Comparison of ENCODE assay signal across 29 cellular contexts in genomic region chr3:78066287-78066686, GRCh38.
DNase-seq lines count a peak whose midpoint lies in the region; ATAC-seq, FAIRE-seq and TF ChIP-seq lines count a peak whose summit lies in the region.
"Had no signal": no experiment of that assay in that cellular context is flagged by ENCODE, and none has a peak within 500 bp of the region (broad histone marks: within the 10 kb centered on the region; RNA-seq: fewer than 3 reads in every experiment).

No MANE protein-coding gene starts in this region.

- H3K18ac ChIP-seq in H1 (ENCODE audit: extremely low read depth, low read length), result no peak overlapping the region

- DNase-seq in HepG2 (ENCODE audit: low spot score), result no peak
- no peak for DNase-seq in right lobe of liver
- no peak for DNase-seq in H1 (ENCODE audit: low read depth in 1 of 2, low spot score in 2 of 2)
- no peak for DNase-seq in esophagus muscularis mucosa (ENCODE audit: extremely low spot score)
- DNase-seq in NCI-H2029 (lab: John Stamatoyannopoulos, UW), result no peak
- no peak for DNase-seq in effector CD8-positive, alpha-beta T cell (lab: John Stamatoyannopoulos, UW)
- DNase-seq: activated CD8-positive, alpha-beta T cell treated with anti-CD3 and anti-CD28 coated beads for 36 hours; CD8-positive, alpha-beta memory T cell; effector memory CD4-positive, alpha-beta T cell; foreskin fibroblast; IMR-90; natural killer cell; NCI-H1048; NCI-H1694 treated with DMSO at 0.1 percent for 48 hours; NCI-H2171 treated with DMSO at 0.1 percent for 48 hours; NCI-H524; stimulated activated naive CD8-positive, alpha-beta T cell treated with anti-CD3 and anti-CD28 coated beads, Interleukin-15, Interleukin-2, amounts not matched to agents 100 U/mL and 50 U/mL, for 24 hours; T-helper 17 cell; uterus had no signal

- H3K9ac ChIP-seq in HepG2 (ENCODE audit: insufficient read depth, low read depth, low read length) (no peak overlapping the region), OCI-LY1 (ENCODE audit: low read length) (no peak overlapping the region), H1 (replicated peaks in 1 of 4; ENCODE audit: extremely low read depth in 1 of 4, low read depth in 3 of 4, low read length in 3 of 4) (no peak overlapping the region)

- H3K4me2 ChIP-seq in HepG2 (ENCODE audit: low read depth, low read length) (no peak overlapping the region), OCI-LY1 (ENCODE audit: low read length) (no peak overlapping the region), H1 (ENCODE audit: insufficient read depth in 1 of 2, low read depth in 2 of 2, low read length in 2 of 2) (no peak overlapping the region)
- H3K4me2 ChIP-seq: A549, hepatocyte had no signal

- POLR2A ChIA-PET in HepG2 (lab: Yijun Ruan, JAX) (no interaction called here), H1 (lab: Charles Lee; ENCODE audit: partially characterized antibody) (no interaction called here)

- H4K5ac ChIP-seq in H1 (ENCODE audit: insufficient read length, low read depth, low read length), result no peak overlapping the region

- no peak for TF ChIP-seq RAD21 in HepG2 (CRISPR knock-in tag; IDR thresholded peaks at IDR 0.05)
- peak; percentile 37 to 43; a peak in 3 of 4 replicates for TF ChIP-seq RAD21 in H1 (IDR thresholded peaks at IDR 0.05 in 1 of 2, conservative IDR thresholded peaks at IDR 0.05 in 1 of 2; ENCODE audit: low read depth in 2 of 2, low read length in 2 of 2)

- ATAC-seq in HepG2, result peak; percentile 69
- no peak for ATAC-seq in right lobe of liver
- ATAC-seq in HG02981 (IDR thresholded peaks at IDR 0.05; ENCODE audit: unreplicated experiment), result no peak
- ATAC-seq: A549; activated CD8-positive, alpha-beta T cell treated with anti-CD3 and anti-CD28 coated beads for 36 hours; activated naive CD4-positive, alpha-beta T cell treated with anti-CD3 and anti-CD28 coated beads, Interleukin-2, amount 50 U/mL, for 72 hours; natural killer cell; stimulated activated naive CD8-positive, alpha-beta T cell treated with anti-CD3 and anti-CD28 coated beads, Interleukin-15, Interleukin-2, amounts not matched to agents 100 U/mL and 50 U/mL, for 24 hours; T-helper 17 cell had no signal

- no peak overlapping the region for H2BK120ac ChIP-seq in H1 (replicated peaks; ENCODE audit: low read depth, low read length)

- H3K4me1 ChIP-seq in HepG2 (ENCODE audit: insufficient read depth, low read length) (no peaks in the 10 kb centered on the region), right lobe of liver (no peaks in the 10 kb centered on the region), OCI-LY1 (ENCODE audit: insufficient read depth, low read length, severe bottlenecking) (no peaks in the 10 kb centered on the region), H1 (replicated peaks in 1 of 4; ENCODE audit: control insufficient read depth in 3 of 4, insufficient read depth in 4 of 4, low read length in 3 of 4) (no peaks in the 10 kb centered on the region), esophagus muscularis mucosa (no peaks in the 10 kb centered on the region)
- H3K4me1 ChIP-seq: A549, uterus had no signal

- H3K14ac ChIP-seq in H1 (ENCODE audit: insufficient read length), result no peak overlapping the region

- intact Hi-C loops in HepG2 (cut with micrococcal nuclease; ENCODE audit: unreplicated experiment), result no loop called here
- intact Hi-C loops in right lobe of liver (cut with DNase I), result no loop called here
- intact Hi-C loops in esophagus muscularis mucosa (cut with DNase I), result no loop called here

- H4K20me1 ChIP-seq in HepG2 (ENCODE audit: insufficient read depth, low read length) (no peaks in the 10 kb centered on the region), OCI-LY1 (ENCODE audit: insufficient read depth, low read length) (no peaks in the 10 kb centered on the region), H1 (replicated peaks in 1 of 2; ENCODE audit: control insufficient read depth in 1 of 2, insufficient read depth in 2 of 2, low read length in 2 of 2) (no peaks in the 10 kb centered on the region)

- H3K4ac ChIP-seq in H1 (replicated peaks; ENCODE audit: insufficient read length, low read depth, low read length), result no peak overlapping the region

- H2BK12ac ChIP-seq in H1 (ENCODE audit: low read depth, low read length), result no peak overlapping the region

- CTCF ChIA-PET in HepG2 (lab: Yijun Ruan, JAX; ENCODE audit: low intra/inter-chr PET ratio, low total read pairs), result no interaction called here
- CTCF ChIA-PET in H1 (lab: Charles Lee; ENCODE audit: partially characterized antibody), result interaction anchor here (0.6 kb wide), 1 partner anchor 714 kb away, joined by 6 read pairs; no protein-coding TSS in a partner anchor

- H2BK15ac ChIP-seq in H1 (ENCODE audit: low read length), result no peak overlapping the region

- in situ Hi-C loops in HepG2 (cut with HindIII; ENCODE audit: extremely low pct_ligation_motif_present, low pct_unique_long_range_greater_than_20kb), result no loop called here

- H3F3A ChIP-seq in OCI-LY1 (ENCODE audit: insufficient read depth, low read length), result no peaks in the 10 kb centered on the region

- no peaks in the 10 kb centered on the region for H3K9me2 ChIP-seq in OCI-LY1 (ENCODE audit: low read depth, low read length)

- no peak overlapping the region for H4K8ac ChIP-seq in H1 (ENCODE audit: extremely low read depth, insufficient read depth, low read length)

- FAIRE-seq in HepG2 (lab: Jason Lieb, UNC) (no peak), H1 (lab: Jason Lieb, UNC) (no peak)
- FAIRE-seq: A549, bronchial epithelial cell, colon, GM18507 had no signal

- 9% methylated on average over 5 of the region's 5 CpGs for WGBS in HepG2 (ENCODE audit: low lambda C conversion rate)
- 72% methylated on average over 5 of the region's 5 CpGs for WGBS in right lobe of liver (ENCODE audit: insufficient coverage, low coverage, low lambda C conversion rate, missing lambda C conversion rate)
- 93% methylated on average over 5 of the region's 5 CpGs; no CpG with 5 or more reads in 1 of the 2 experiments for WGBS in H1 (ENCODE audit: extremely low coverage in 1 of 2, insufficient coverage in 1 of 2, insufficient read length in 1 of 2, insufficient replicate concordance in 2 of 2, low coverage in 1 of 2, low lambda C conversion rate in 2 of 2, missing lambda C conversion rate in 1 of 2), 2 experiments
- 96% methylated on average over 5 of the region's 5 CpGs for WGBS in esophagus muscularis mucosa

- H3K56ac ChIP-seq in H1 (replicated peaks; ENCODE audit: insufficient read length, low read depth, low read length), result no peak overlapping the region

- H3K4me3 ChIP-seq in HepG2 (replicated peaks in 1 of 3; ENCODE audit: insufficient read depth in 1 of 3, low read depth in 2 of 3, low read length in 3 of 3) (no peak overlapping the region), right lobe of liver (no peak overlapping the region), OCI-LY1 (ENCODE audit: low read depth, low read length, poor library complexity, severe bottlenecking) (no peak overlapping the region), H1 (ENCODE audit: extremely low read depth in 1 of 4, insufficient read depth in 2 of 4, low read depth in 3 of 4, low read length in 4 of 4) (no peak overlapping the region), esophagus muscularis mucosa (no peak overlapping the region)
- H3K4me3 ChIP-seq: A549, hepatocyte, SK-N-MC, thoracic aorta, uterus had no signal

- no peak overlapping the region for H2BK5ac ChIP-seq in H1 (ENCODE audit: low read depth, low read length)

- H3K23ac ChIP-seq in H1 (ENCODE audit: insufficient read length), result no peak overlapping the region

- H3K27ac ChIP-seq in HepG2 (ENCODE audit: extremely low read length, insufficient read depth, low read length), result no peak overlapping the region
- H3K27ac ChIP-seq in right lobe of liver, result no peak overlapping the region
- no peak overlapping the region for H3K27ac ChIP-seq in OCI-LY1 (ENCODE audit: low read depth, low read length, poor library complexity, severe bottlenecking)
- H3K27ac ChIP-seq in H1 (ENCODE audit: low read depth, low read length), result no peak overlapping the region
- H3K27ac ChIP-seq in esophagus muscularis mucosa (replicated peaks in 1 of 4), result no peak overlapping the region
- H3K27ac ChIP-seq: A549, hepatocyte, SK-N-MC, thoracic aorta, uterus had no signal

- TF ChIP-seq CTCF in HepG2 (CRISPR knock-in tag; IDR thresholded peaks at IDR 0.05) (no peak), right lobe of liver (IDR thresholded peaks at IDR 0.05) (no peak), OCI-LY1 (IDR thresholded peaks at IDR 0.05; ENCODE audit: low read length) (peak; percentile 61), H1 (IDR thresholded peaks at IDR 0.05; ENCODE audit: control extremely low read depth in 1 of 3, insufficient read depth in 1 of 3, low read depth in 1 of 3, low read length in 3 of 3) (peak in 2 of 3 experiments; percentile 12 to 34; a peak in 2 of 4 replicates), esophagus muscularis mucosa (IDR thresholded peaks at IDR 0.05) (no peak)

- H3K27me3 ChIP-seq in HepG2 (ENCODE audit: control insufficient read depth in 1 of 2, insufficient read depth in 2 of 2, low read length in 2 of 2) (no peaks in the 10 kb centered on the region; a peak in 1 of 5 replicates), right lobe of liver (no peaks in the 10 kb centered on the region), OCI-LY1 (ENCODE audit: insufficient read depth, low read length) (no peaks in the 10 kb centered on the region), H1 (replicated peaks in 1 of 4; ENCODE audit: control insufficient read depth in 3 of 4, extremely low read depth in 1 of 4, insufficient read depth in 3 of 4, low read length in 3 of 4) (no peaks in the 10 kb centered on the region), esophagus muscularis mucosa (no peaks in the 10 kb centered on the region)
- H3K27me3 ChIP-seq: hepatocyte, uterus had no signal

- H2AFZ ChIP-seq in HepG2 (ENCODE audit: low read length), result no peak overlapping the region
- no peak overlapping the region for H2AFZ ChIP-seq in OCI-LY1 (ENCODE audit: low read length)
- no peak overlapping the region for H2AFZ ChIP-seq in H1 (ENCODE audit: low read length)
- H2AFZ ChIP-seq: hepatocyte had no signal

- H2AK5ac ChIP-seq in H1 (ENCODE audit: low read depth, low read length), result no peak overlapping the region

- TF ChIP-seq EP300 in HepG2 (IDR thresholded peaks at IDR 0.05; ENCODE audit: low read depth in 2 of 2, low read length in 2 of 2) (no peak), HepG2 (CRISPR knock-in tag; IDR thresholded peaks at IDR 0.05; ENCODE audit: borderline replicate concordance) (no peak), H1 (IDR thresholded peaks at IDR 0.05; ENCODE audit: borderline replicate concordance in 1 of 2, low read depth in 2 of 2, low read length in 2 of 2) (no peak), esophagus muscularis mucosa (IDR thresholded peaks at IDR 0.05) (no peak)

- H3K79me2 ChIP-seq in HepG2 (ENCODE audit: insufficient read depth, low read length), result no peaks in the 10 kb centered on the region
- no peaks in the 10 kb centered on the region for H3K79me2 ChIP-seq in OCI-LY1 (ENCODE audit: insufficient read depth, low read length)
- no peaks in the 10 kb centered on the region for H3K79me2 ChIP-seq in H1 (ENCODE audit: control insufficient read depth in 1 of 2, insufficient read depth in 2 of 2, low read length in 2 of 2)
- H3K79me2 ChIP-seq: hepatocyte had no signal

- TF ChIP-seq POLR2A in HepG2 (IDR thresholded peaks at IDR 0.05; ENCODE audit: insufficient read depth in 1 of 2, low read depth in 2 of 2, low read length in 2 of 2) (no peak), right lobe of liver (IDR thresholded peaks at IDR 0.05) (no peak), H1 (IDR thresholded peaks at IDR 0.05; ENCODE audit: control extremely low read depth in 1 of 2, low read depth in 2 of 2, low read length in 2 of 2) (no peak), esophagus muscularis mucosa (IDR thresholded peaks at IDR 0.05; ENCODE audit: low read depth) (no peak)

- H3K23me2 ChIP-seq in H1 (ENCODE audit: low read depth, low read length), result no peaks in the 10 kb centered on the region; the same call in 1 of the 2 replicates

- H3K9me3 ChIP-seq in HepG2 (ENCODE audit: low read length) (no peaks in the 10 kb centered on the region), right lobe of liver (no peaks in the 10 kb centered on the region), OCI-LY1 (ENCODE audit: low read length) (no peaks in the 10 kb centered on the region), H1 (ENCODE audit: insufficient read depth in 2 of 2, low read depth in 1 of 2, low read length in 1 of 2) (no peaks in the 10 kb centered on the region), esophagus muscularis mucosa (no peaks in the 10 kb centered on the region)
- H3K9me3 ChIP-seq: A549, thoracic aorta, uterus had no signal

- no TSS peak for BruUV-seq in HepG2 (replicated peaks; lab: Mats Ljungman, UMichigan)

- H3K79me1 ChIP-seq in H1 (ENCODE audit: low read depth, low read length), result no peaks in the 10 kb centered on the region

- H3K36me3 ChIP-seq in HepG2 (replicated peaks in 1 of 2; ENCODE audit: control insufficient read depth in 1 of 2, insufficient read depth in 2 of 2, low read length in 2 of 2), result no peaks in the 10 kb centered on the region
- no peaks in the 10 kb centered on the region for H3K36me3 ChIP-seq in right lobe of liver
- H3K36me3 ChIP-seq in OCI-LY1 (ENCODE audit: insufficient read depth, low read length), result no peaks in the 10 kb centered on the region
- H3K36me3 ChIP-seq in H1 (ENCODE audit: control insufficient read depth in 2 of 4, insufficient read depth in 4 of 4, low read length in 3 of 4), result no peaks in the 10 kb centered on the region; a peak in 1 of 8 replicates
- no peaks in the 10 kb centered on the region for H3K36me3 ChIP-seq in esophagus muscularis mucosa
- H3K36me3 ChIP-seq: thoracic aorta, uterus had no signal

- no peak overlapping the region for H2BK20ac ChIP-seq in H1 (ENCODE audit: low read length)

- no peak overlapping the region for H4K91ac ChIP-seq in H1 (replicated peaks; ENCODE audit: insufficient read length, low read length)

Comparison
In these comparisons a context has a peak if more than half of its experiments do, and no peak if none do; other contexts are left out.
1. CTCF ChIP-seq: peak in OCI-LY1 (single experiment) and H1 (2 of 3); none in HepG2 (single experiment), right lobe of liver (0 of 4) and esophagus muscularis mucosa (0 of 3).
2. Of the 41 proteins assayed by ChIP-seq in both HepG2 and H1: peak only in HepG2: none; only in H1: CTCF and RAD21; in both: none; in neither: 39.